ENCODE assay signal across 1 cellular context in the genomic region with DNA sequence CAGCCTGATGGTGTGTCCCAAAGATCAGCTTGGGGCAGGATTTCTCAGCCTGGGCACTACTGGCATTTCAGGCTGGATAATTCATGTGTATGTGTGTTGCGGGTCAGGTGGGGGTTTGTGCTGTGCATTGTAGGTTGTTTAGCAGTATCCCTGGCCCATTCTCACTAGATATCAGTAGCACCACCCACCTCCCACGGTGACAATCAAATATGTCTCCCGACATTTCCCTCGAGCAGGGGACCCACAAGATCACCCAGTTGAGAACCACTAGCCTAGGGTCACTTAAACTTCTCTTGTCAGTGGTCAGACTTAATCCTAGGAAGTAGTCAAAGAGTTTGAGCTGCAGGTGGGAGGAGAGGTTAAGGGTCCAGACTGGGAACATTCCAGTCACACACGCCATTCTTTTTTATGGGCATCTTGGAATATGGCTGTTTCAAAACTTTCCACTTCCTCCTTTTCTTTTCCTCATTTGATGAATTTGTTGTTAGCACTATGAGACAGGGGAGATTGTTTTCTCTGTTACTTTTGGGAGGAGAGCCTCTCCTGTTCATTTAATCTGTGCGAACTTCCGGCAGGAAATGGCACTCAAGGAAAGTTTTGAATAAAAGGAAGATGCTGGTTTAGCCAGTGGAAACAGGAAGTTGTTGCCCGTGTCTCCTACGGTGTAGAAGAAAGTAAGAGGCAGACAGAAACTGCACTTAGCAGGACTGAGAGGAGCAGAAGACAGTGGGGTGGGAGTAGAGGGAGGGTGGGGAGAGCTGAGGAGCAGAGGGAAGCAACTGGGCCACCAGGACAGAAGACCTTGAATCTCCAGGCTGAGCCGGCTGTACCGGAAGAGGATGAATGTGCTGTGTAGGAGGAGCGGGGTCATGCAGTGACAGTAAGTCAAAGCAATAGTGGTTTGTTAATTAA.
TF ChIP-seq lines count a peak whose summit lies in the region.

No MANE protein-coding gene starts in this region.

TF ChIP-seq in K562, 482 proteins besides CTCF, POLR2A, EP300 and RAD21 (continued from another document):
- TF ChIP-seq, protein P1, sequence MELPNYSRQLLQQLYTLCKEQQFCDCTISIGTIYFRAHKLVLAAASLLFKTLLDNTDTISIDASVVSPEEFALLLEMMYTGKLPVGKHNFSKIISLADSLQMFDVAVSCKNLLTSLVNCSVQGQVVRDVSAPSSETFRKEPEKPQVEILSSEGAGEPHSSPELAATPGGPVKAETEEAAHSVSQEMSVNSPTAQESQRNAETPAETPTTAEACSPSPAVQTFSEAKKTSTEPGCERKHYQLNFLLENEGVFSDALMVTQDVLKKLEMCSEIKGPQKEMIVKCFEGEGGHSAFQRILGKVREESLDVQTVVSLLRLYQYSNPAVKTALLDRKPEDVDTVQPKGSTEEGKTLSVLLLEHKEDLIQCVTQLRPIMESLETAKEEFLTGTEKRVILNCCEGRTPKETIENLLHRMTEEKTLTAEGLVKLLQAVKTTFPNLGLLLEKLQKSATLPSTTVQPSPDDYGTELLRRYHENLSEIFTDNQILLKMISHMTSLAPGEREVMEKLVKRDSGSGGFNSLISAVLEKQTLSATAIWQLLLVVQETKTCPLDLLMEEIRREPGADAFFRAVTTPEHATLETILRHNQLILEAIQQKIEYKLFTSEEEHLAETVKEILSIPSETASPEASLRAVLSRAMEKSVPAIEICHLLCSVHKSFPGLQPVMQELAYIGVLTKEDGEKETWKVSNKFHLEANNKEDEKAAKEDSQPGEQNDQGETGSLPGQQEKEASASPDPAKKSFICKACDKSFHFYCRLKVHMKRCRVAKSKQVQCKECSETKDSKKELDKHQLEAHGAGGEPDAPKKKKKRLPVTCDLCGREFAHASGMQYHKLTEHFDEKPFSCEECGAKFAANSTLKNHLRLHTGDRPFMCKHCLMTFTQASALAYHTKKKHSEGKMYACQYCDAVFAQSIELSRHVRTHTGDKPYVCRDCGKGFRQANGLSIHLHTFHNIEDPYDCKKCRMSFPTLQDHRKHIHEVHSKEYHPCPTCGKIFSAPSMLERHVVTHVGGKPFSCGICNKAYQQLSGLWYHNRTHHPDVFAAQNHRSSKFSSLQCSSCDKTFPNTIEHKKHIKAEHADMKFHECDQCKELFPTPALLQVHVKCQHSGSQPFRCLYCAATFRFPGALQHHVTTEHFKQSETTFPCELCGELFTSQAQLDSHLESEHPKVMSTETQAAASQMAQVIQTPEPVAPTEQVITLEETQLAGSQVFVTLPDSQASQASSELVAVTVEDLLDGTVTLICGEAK (IDR thresholded peaks at IDR 0.05) = peak; percentile 51; the same call in 1 of the 2 replicates
- TF ChIP-seq, protein P1 (CRISPR knock-in tag; IDR thresholded peaks at IDR 0.05) = no peak
- TF ChIP-seq BRD9 (IDR thresholded peaks at IDR 0.05; ENCODE audit: low read depth, partially characterized antibody) (peak; percentile 15), BRD4 (IDR thresholded peaks at IDR 0.05) (0 out of 2 replicates have a peak, but pooled peaks have one; percentile 52), ETV6 (IDR thresholded peaks at IDR 0.05; ENCODE audit: borderline replicate concordance in 1 of 2, low read depth in 2 of 2, low read length in 1 of 2) (peak; percentile 69 to 87; a peak in 3 of 4 replicates), ETV6 (CRISPR knock-in tag; IDR thresholded peaks at IDR 0.05; ENCODE audit: borderline replicate concordance) (no peak), POLR2H (tag; IDR thresholded peaks at IDR 0.05; ENCODE audit: low read depth) (peak; percentile 46; the same call in 1 of the 2 replicates), NELFE (IDR thresholded peaks at IDR 0.05; ENCODE audit: insufficient read depth, insufficient read length) (no peak), BACH1 (tag; IDR thresholded peaks at IDR 0.05) (0 out of 2 replicates have a peak, but pooled peaks have one; percentile 19), MTA3 (IDR thresholded peaks at IDR 0.05; ENCODE audit: borderline replicate concordance) (0 out of 2 replicates have a peak, but pooled peaks have one; percentile 21)
- TF ChIP-seq, protein P2, sequence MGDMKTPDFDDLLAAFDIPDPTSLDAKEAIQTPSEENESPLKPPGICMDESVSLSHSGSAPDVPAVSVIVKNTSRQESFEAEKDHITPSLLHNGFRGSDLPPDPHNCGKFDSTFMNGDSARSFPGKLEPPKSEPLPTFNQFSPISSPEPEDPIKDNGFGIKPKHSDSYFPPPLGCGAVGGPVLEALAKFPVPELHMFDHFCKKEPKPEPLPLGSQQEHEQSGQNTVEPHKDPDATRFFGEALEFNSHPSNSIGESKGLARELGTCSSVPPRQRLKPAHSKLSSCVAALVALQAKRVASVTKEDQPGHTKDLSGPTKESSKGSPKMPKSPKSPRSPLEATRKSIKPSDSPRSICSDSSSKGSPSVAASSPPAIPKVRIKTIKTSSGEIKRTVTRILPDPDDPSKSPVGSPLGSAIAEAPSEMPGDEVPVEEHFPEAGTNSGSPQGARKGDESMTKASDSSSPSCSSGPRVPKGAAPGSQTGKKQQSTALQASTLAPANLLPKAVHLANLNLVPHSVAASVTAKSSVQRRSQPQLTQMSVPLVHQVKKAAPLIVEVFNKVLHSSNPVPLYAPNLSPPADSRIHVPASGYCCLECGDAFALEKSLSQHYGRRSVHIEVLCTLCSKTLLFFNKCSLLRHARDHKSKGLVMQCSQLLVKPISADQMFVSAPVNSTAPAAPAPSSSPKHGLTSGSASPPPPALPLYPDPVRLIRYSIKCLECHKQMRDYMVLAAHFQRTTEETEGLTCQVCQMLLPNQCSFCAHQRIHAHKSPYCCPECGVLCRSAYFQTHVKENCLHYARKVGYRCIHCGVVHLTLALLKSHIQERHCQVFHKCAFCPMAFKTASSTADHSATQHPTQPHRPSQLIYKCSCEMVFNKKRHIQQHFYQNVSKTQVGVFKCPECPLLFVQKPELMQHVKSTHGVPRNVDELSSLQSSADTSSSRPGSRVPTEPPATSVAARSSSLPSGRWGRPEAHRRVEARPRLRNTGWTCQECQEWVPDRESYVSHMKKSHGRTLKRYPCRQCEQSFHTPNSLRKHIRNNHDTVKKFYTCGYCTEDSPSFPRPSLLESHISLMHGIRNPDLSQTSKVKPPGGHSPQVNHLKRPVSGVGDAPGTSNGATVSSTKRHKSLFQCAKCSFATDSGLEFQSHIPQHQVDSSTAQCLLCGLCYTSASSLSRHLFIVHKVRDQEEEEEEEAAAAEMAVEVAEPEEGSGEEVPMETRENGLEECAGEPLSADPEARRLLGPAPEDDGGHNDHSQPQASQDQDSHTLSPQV (IDR thresholded peaks at IDR 0.05) = peak; percentile 66; the same call in 1 of the 2 replicates
